ENCODE assay signal across 12 cellular contexts in genomic region chr9:12426198-12426864, GRCh38.
DNase-seq lines count a peak whose midpoint lies in the region; ATAC-seq and TF ChIP-seq lines count a peak whose summit lies in the region.
"Had no signal": no experiment of that assay in that cellular context is flagged by ENCODE, and none has a peak within 500 bp of the region (broad histone marks: within the 10 kb centered on the region; RNA-seq: fewer than 3 reads in every experiment).

No MANE protein-coding gene starts in this region.

- H3K27ac ChIP-seq in mammary epithelial cell (ENCODE audit: insufficient read depth, low read depth, low read length) (no peak overlapping the region), OCI-LY1 (ENCODE audit: low read depth, low read length, poor library complexity, severe bottlenecking) (no peak overlapping the region)
- H3K27ac ChIP-seq: sigmoid colon had no signal

- no TSS peak for BruUV-seq in mammary epithelial cell (replicated peaks; lab: Mats Ljungman, UMichigan)

- in situ Hi-C loops in T47D (cut with HindIII; ENCODE audit: low pct_unique_long_range_greater_than_20kb, low sequenced_read_pairs): no loop called here
- in situ Hi-C loops in mammary epithelial cell (cut with MboI; ENCODE audit: low sequenced_read_pairs in 2 of 2): no loop called here

- ATAC-seq in HG02763 (IDR thresholded peaks at IDR 0.05; ENCODE audit: unreplicated experiment): no peak
- ATAC-seq: stimulated activated naive CD8-positive, alpha-beta T cell treated with anti-CD3 and anti-CD28 coated beads, Interleukin-15, Interleukin-2, amounts not matched to agents 100 U/mL and 50 U/mL, for 24 hours had no signal

- no peaks in the 10 kb centered on the region for H3K9me2 ChIP-seq in OCI-LY1 (ENCODE audit: low read depth, low read length)

- H3K4me3 ChIP-seq in mammary epithelial cell (replicated peaks in 1 of 3; ENCODE audit: insufficient read depth in 1 of 3, low read depth in 2 of 3, low read length in 3 of 3): no peak overlapping the region
- H3K4me3 ChIP-seq in OCI-LY1 (ENCODE audit: low read depth, low read length, poor library complexity, severe bottlenecking): no peak overlapping the region
- H3K4me3 ChIP-seq in fibroblast of the aortic adventitia (ENCODE audit: low read depth, low read length): no peak overlapping the region
- H3K4me3 ChIP-seq: sigmoid colon had no signal

- H3K36me3 Mint-ChIP-seq in activated naive CD8-positive, alpha-beta T cell treated with anti-CD3 and anti-CD28 coated beads for 36 hours: no peaks in the 10 kb centered on the region

- TF ChIP-seq CTCF in mammary epithelial cell (conservative IDR thresholded peaks at IDR 0.05 in 1 of 2, IDR thresholded peaks at IDR 0.05 in 1 of 2; ENCODE audit: extremely low read depth in 1 of 2, insufficient read depth in 1 of 2, low read depth in 1 of 2, low read length in 2 of 2) (peak in 1 of 2 donors; percentile 35), OCI-LY1 (IDR thresholded peaks at IDR 0.05; ENCODE audit: low read length) (peak; percentile 23; the same call in 1 of the 2 replicates), fibroblast of the aortic adventitia (IDR thresholded peaks at IDR 0.05; ENCODE audit: insufficient read depth, low read length) (peak; percentile 2)

- no peaks in the 10 kb centered on the region for H3K27me3 Mint-ChIP-seq in activated naive CD8-positive, alpha-beta T cell treated with anti-CD3 and anti-CD28 coated beads for 36 hours
- H3K27me3 Mint-ChIP-seq: B cell had no signal

- H4K20me1 ChIP-seq in mammary epithelial cell (ENCODE audit: insufficient read depth, low read length) (no peaks in the 10 kb centered on the region), OCI-LY1 (ENCODE audit: insufficient read depth, low read length) (no peaks in the 10 kb centered on the region)

- no peak overlapping the region for H3K27ac Mint-ChIP-seq in activated naive CD8-positive, alpha-beta T cell treated with anti-CD3 and anti-CD28 coated beads for 36 hours
- H3K27ac Mint-ChIP-seq: B cell had no signal

- H3K9me3 Mint-ChIP-seq in activated naive CD8-positive, alpha-beta T cell treated with anti-CD3 and anti-CD28 coated beads for 36 hours: peaks cover 8% of the 10 kb centered on the region

- no peaks in the 10 kb centered on the region for H3K27me3 ChIP-seq in mammary epithelial cell (ENCODE audit: insufficient read depth, low read length)
- H3K27me3 ChIP-seq in OCI-LY1 (ENCODE audit: insufficient read depth, low read length): no peaks in the 10 kb centered on the region
- H3K27me3 ChIP-seq: sigmoid colon had no signal

- H3K4me1 ChIP-seq in mammary epithelial cell (ENCODE audit: insufficient read depth, low read length) (no peaks in the 10 kb centered on the region), OCI-LY1 (ENCODE audit: insufficient read depth, low read length, severe bottlenecking) (no peaks in the 10 kb centered on the region)
- H3K4me1 ChIP-seq: sigmoid colon had no signal

- H2AFZ ChIP-seq in mammary epithelial cell (ENCODE audit: low read depth, low read length) (no peak overlapping the region), OCI-LY1 (ENCODE audit: low read length) (no peak overlapping the region)

- H3K4me2 ChIP-seq in mammary epithelial cell (ENCODE audit: insufficient read depth, low read depth, low read length) (no peak overlapping the region), OCI-LY1 (ENCODE audit: low read length) (no peak overlapping the region)

- H3K79me2 ChIP-seq in mammary epithelial cell (ENCODE audit: insufficient read depth, low read length) (no peaks in the 10 kb centered on the region), OCI-LY1 (ENCODE audit: insufficient read depth, low read length) (no peaks in the 10 kb centered on the region)

- dilution Hi-C loops in mammary epithelial cell (cut with HindIII; ENCODE audit: low sequenced_read_pairs): no loop called here

- H3F3A ChIP-seq in OCI-LY1 (ENCODE audit: insufficient read depth, low read length): no peaks in the 10 kb centered on the region

- intact Hi-C loops in mammary epithelial cell (cut with micrococcal nuclease): no loop called here

- TF ChIP-seq POLR2A in erythroblast (IDR thresholded peaks at IDR 0.05; ENCODE audit: low read length): no peak

- no peaks in the 10 kb centered on the region for H3K4me1 Mint-ChIP-seq in activated naive CD8-positive, alpha-beta T cell treated with anti-CD3 and anti-CD28 coated beads for 36 hours
- H3K4me1 Mint-ChIP-seq: B cell had no signal

- CTCF ChIA-PET in mammary epithelial cell (lab: Charles Lee; ENCODE audit: low non-redundant PET): interaction anchor here (0.7 kb wide), 1 partner anchor 145 kb away, joined by 4 read pairs; no protein-coding TSS in a partner anchor

- no peak overlapping the region for H3K4me3 Mint-ChIP-seq in activated naive CD8-positive, alpha-beta T cell treated with anti-CD3 and anti-CD28 coated beads for 36 hours
- H3K4me3 Mint-ChIP-seq: B cell had no signal

- H3K9ac ChIP-seq in mammary epithelial cell (ENCODE audit: insufficient read depth, low read length) (no peak overlapping the region), OCI-LY1 (ENCODE audit: low read length) (no peak overlapping the region)

- WGBS in mammary epithelial cell (ENCODE audit: low coverage, missing lambda C conversion rate): 33% methylated on average over 5 of the region's 8 CpGs

- DNase-seq in T47D (ENCODE audit: low read depth in 1 of 2, low spot score in 1 of 2) (peak; percentile 10 to 65), mammary epithelial cell (no peak), fibroblast of the aortic adventitia (ENCODE audit: low read depth) (peak; percentile 22), erythroblast (lab: John Stamatoyannopoulos, UW) (no peak), KG1 (lab: John Stamatoyannopoulos, UW) (no peak)
- DNase-seq in activated naive CD8-positive, alpha-beta T cell treated with anti-CD3 and anti-CD28 coated beads for 36 hours: no peak
- DNase-seq: NCI-H2107; sigmoid colon; stimulated activated naive CD8-positive, alpha-beta T cell treated with anti-CD3 and anti-CD28 coated beads, Interleukin-15, Interleukin-2, amounts not matched to agents 100 U/mL and 50 U/mL, for 24 hours had no signal

- H3K36me3 ChIP-seq in mammary epithelial cell (ENCODE audit: insufficient read depth, low read length): no peaks in the 10 kb centered on the region
- no peaks in the 10 kb centered on the region for H3K36me3 ChIP-seq in OCI-LY1 (ENCODE audit: insufficient read depth, low read length)
- H3K36me3 ChIP-seq: sigmoid colon had no signal

- H3K9me3 ChIP-seq in mammary epithelial cell (replicated peaks; ENCODE audit: insufficient read depth, low read length) (no peaks in the 10 kb centered on the region), OCI-LY1 (ENCODE audit: low read length) (no peaks in the 10 kb centered on the region)
- H3K9me3 ChIP-seq: sigmoid colon had no signal

Comparison
In these comparisons a context has a peak if more than half of its experiments do, and no peak if none do; other contexts are left out.
1. DNase-seq: peak in T47D (2 of 2) and fibroblast of the aortic adventitia (single experiment); none in mammary epithelial cell (single experiment), erythroblast (0 of 2), KG1 (single experiment) and activated naive CD8-positive, alpha-beta T cell treated with anti-CD3 and anti-CD28 coated beads for 36 hours (single experiment).